ENCODE assay signal across 25 cellular contexts in the genomic region with DNA sequence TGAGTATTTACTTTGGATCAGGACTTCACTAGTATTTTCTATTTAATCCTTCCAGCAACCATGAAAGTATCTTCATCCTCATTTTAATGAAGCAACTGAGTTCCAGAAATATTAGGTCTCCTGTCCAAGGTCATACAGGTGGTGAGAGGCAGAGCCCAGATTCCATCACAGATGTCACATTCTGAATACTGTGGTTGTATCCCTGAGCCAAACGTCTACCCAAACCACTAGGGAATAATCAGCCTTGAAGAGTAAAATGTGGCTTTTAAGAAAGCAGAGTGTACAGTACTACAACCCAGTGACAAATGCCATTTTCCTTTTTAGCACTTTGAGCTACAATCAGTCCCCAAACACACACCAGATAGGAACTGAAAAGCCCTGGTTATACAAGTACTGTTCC.
"Had no signal": no experiment of that assay in that cellular context is flagged by ENCODE, and none has a peak within 500 bp of the region (broad histone marks: within the 10 kb centered on the region; RNA-seq: fewer than 3 reads in every experiment).

No MANE protein-coding gene starts in this region.

- H3K4me1 ChIP-seq: ascending aorta, body of pancreas, breast epithelium, SJSA1 had no signal

- H3K27ac ChIP-seq: ascending aorta, body of pancreas, breast epithelium, KMS-11, SJSA1 had no signal

- DNase-seq: activated CD4-positive, alpha-beta T cell treated with anti-CD3 and anti-CD28 coated beads, Interleukin-2, amount 10 ng/mL, durations not matched to agents 24 days and 14 days; activated CD4-positive, alpha-beta T cell treated with anti-CD3 and anti-CD28 coated beads, Interleukin-2, amount 50 U/mL, for 4 hours; activated CD8-positive, alpha-beta T cell treated with anti-CD3 and anti-CD28 coated beads for 36 hours; activated effector memory CD4-positive, alpha-beta T cell treated with anti-CD3 and anti-CD28 coated beads, Interleukin-2, amount 50 U/mL, for 16 hours; activated naive CD4-positive, alpha-beta T cell; activated naive CD4-positive, alpha-beta T cell treated with anti-CD3 and anti-CD28 coated beads, Interleukin-2, amount 50 U/mL, for 16 hours; activated naive CD8-positive, alpha-beta T cell treated with anti-CD3 and anti-CD28 coated beads for 36 hours; activated T-cell treated with anti-CD3 and anti-CD28 coated beads, Interleukin-2, amount 50 U/mL, for 1 hour; activated T-cell treated with anti-CD3 and anti-CD28 coated beads, Interleukin-2, amount 50 U/mL, for 72 hours; amniotic stem cell; body of pancreas; NCI-H1092 treated with DMSO at 0.1 percent for 48 hours; NCI-H1417; NCI-H187 treated with DMSO at 0.1 percent for 48 hours; NCI-H2081; NCI-H345; NCI-H524 treated with DMSO at 0.1 percent for 48 hours; SHP77 treated with DMSO at 0.1 percent for 48 hours; SK-N-SH had no signal

- H3K36me3 ChIP-seq: ascending aorta, breast epithelium, SJSA1 had no signal

- ATAC-seq: activated CD8-positive, alpha-beta T cell treated with anti-CD3 and anti-CD28 coated beads for 36 hours; activated T-cell treated with anti-CD3 and anti-CD28 coated beads, Interleukin-2, amount 50 U/mL, for 72 hours; activated T-helper 17 cell treated with anti-CD3 and anti-CD28 coated beads, Interleukin-2, amount 50 U/mL, for 72 hours; body of pancreas; Panc1 had no signal

- H3K4me3 ChIP-seq: ascending aorta, body of pancreas, breast epithelium, SJSA1 had no signal

- H3K27me3 ChIP-seq: ascending aorta, body of pancreas, breast epithelium, SJSA1 had no signal

- H3K9me3 ChIP-seq: ascending aorta, body of pancreas, breast epithelium, SJSA1, SK-N-SH had no signal
